In genomic region chr3:187130346-187131066, GRCh38 we compare ENCODE assay signal across 8 cellular contexts. TPM values are rescaled to one million over a fixed set of nuclear protein-coding genes. Genes with fewer than 3 reads are reported as not detected.
DNase-seq lines count a peak whose midpoint lies in the region; ATAC-seq and TF ChIP-seq lines count a peak whose summit lies in the region.

No MANE protein-coding gene starts in this region.

- peaks cover 20 to 33% of the 10 kb centered on the region in 2 experiments for H3K79me1 ChIP-seq in IMR-90 (ENCODE audit: low read depth in 1 of 2, low read length in 2 of 2)

- BruUV-seq in IMR-90 (replicated peaks; lab: Mats Ljungman, UMichigan), result no TSS peak

- dilution Hi-C loops in IMR-90 (cut with HindIII; ENCODE audit: low sequenced_read_pairs, unreplicated experiment), result no loop called here

- H2BK120ac ChIP-seq in IMR-90 (ENCODE audit: low read depth, low read length), result no peak overlapping the region

- CTCF ChIA-PET in IMR-90 (lab: Yijun Ruan, JAX), result no interaction called here

- POLR2A ChIA-PET in IMR-90 (lab: Charles Lee; ENCODE audit: unreplicated experiment), result no interaction called here

- H3K9me1 ChIP-seq in IMR-90 (ENCODE audit: insufficient read depth, low read length), result no peaks in the 10 kb centered on the region; the same call in 1 of the 2 replicates

- no peak overlapping the region for H2AK5ac ChIP-seq in IMR-90 (ENCODE audit: low read depth, low read length)

- no peak overlapping the region for H3K18ac ChIP-seq in IMR-90 (ENCODE audit: low read depth, low read length)

- peak; percentile 83 for ATAC-seq in GM21360 (IDR thresholded peaks at IDR 0.05; ENCODE audit: unreplicated experiment)
- peak; percentile 53 for ATAC-seq in IMR-90 (ENCODE audit: low read depth)

- H4K20me1 ChIP-seq in IMR-90 (ENCODE audit: insufficient read depth, low read length), result no peaks in the 10 kb centered on the region

- WGBS in IMR-90 (ENCODE audit: extremely low coverage in 2 of 2, insufficient read length in 1 of 2), 2 experiments, result 83% methylated on average over 1 of the region's 5 CpGs; no CpG with 5 or more reads in 1 of the 2 experiments
- WGBS in stomach, 5 donors, result 73 to 80% (median 78%) methylated on average over 5 of the region's 5 CpGs
- WGBS in testis, 2 donors, result 84 to 92% methylated on average over 5 of the region's 5 CpGs

- TF ChIP-seq CTCF in IMR-90 (conservative IDR thresholded peaks at IDR 0.05; ENCODE audit: low read depth, low read length) (no peak), left ventricle myocardium inferior (IDR thresholded peaks at IDR 0.05; ENCODE audit: borderline replicate concordance) (no peak), stomach (IDR thresholded peaks at IDR 0.05) (no peak), testis (IDR thresholded peaks at IDR 0.05) (no peak)

- H3K36me3 ChIP-seq in IMR-90 (ENCODE audit: control insufficient read depth, insufficient read depth, low read length), result no peaks in the 10 kb centered on the region
- no peaks in the 10 kb centered on the region for H3K36me3 ChIP-seq in left ventricle myocardium inferior
- H3K36me3 ChIP-seq in stomach, result peaks cover 0 to 8% (median 0%) of the 10 kb centered on the region in 4 donors
- H3K36me3 ChIP-seq in testis (ENCODE audit: low read depth, missing control alignments), result no peaks in the 10 kb centered on the region

- TF ChIP-seq POLR2A in IMR-90 (IDR thresholded peaks at IDR 0.05; ENCODE audit: low read depth, low read length) (no peak), stomach (IDR thresholded peaks at IDR 0.05) (no peak), testis (IDR thresholded peaks at IDR 0.05) (no peak)

- DNase-seq in AML-193 (lab: John Stamatoyannopoulos, UW), result peak; percentile 28 to 62
- DNase-seq in IMR-90, result peak; percentile 62
- peak; percentile 47 for DNase-seq in activated T-helper 1 cell treated with anti-CD3 and anti-CD28 coated beads, Interleukin-12 subunit alpha, Interleukin-12 subunit beta, Interleukin-2, Interleukin-4 antibody, amounts not matched to agents 30 ng/mL and 10 ng/mL and 1 ng/mL, durations not matched to agents 14 hours and 24 hours and 36 hours (ENCODE audit: low spot score)
- DNase-seq in left ventricle myocardium inferior, result no peak
- DNase-seq in stomach, result no peak
- no peak for DNase-seq in testis
- DNase-seq in cerebellum (ENCODE audit: low spot score), result no peak

- peak overlapping the region in 1 of 2 experiments; percentile 56; a peak in 2 of 4 replicates for H4K8ac ChIP-seq in IMR-90 (ENCODE audit: low read depth in 2 of 2, low read length in 2 of 2)

- peaks cover 33% of the 10 kb centered on the region for H3K9me3 Mint-ChIP-seq in activated T-helper 1 cell treated with anti-CD3 and anti-CD28 coated beads, Interleukin-12 subunit alpha, Interleukin-12 subunit beta, Interleukin-2, Interleukin-4 antibody, amounts not matched to agents 30 ng/mL and 10 ng/mL and 1 ng/mL, durations not matched to agents 14 hours and 24 hours and 36 hours

- H3K4me3 ChIP-seq in IMR-90 (ENCODE audit: insufficient read depth, low read depth, low read length) (no peak overlapping the region), left ventricle myocardium inferior (no peak overlapping the region), stomach (no peak overlapping the region), testis (no peak overlapping the region)

- no peak for TF ChIP-seq EP300 in stomach (IDR thresholded peaks at IDR 0.05)

- no peak overlapping the region for H3K23ac ChIP-seq in IMR-90 (ENCODE audit: low read depth, low read length)

- H2AFZ ChIP-seq in IMR-90 (replicated peaks; ENCODE audit: low read length, poor library complexity), result peak overlapping the region; percentile 13

- no peaks in the 10 kb centered on the region for H3K27me3 ChIP-seq in IMR-90 (ENCODE audit: control insufficient read depth, insufficient read depth, low read length)
- H3K27me3 ChIP-seq in left ventricle myocardium inferior (ENCODE audit: low read depth), result no peaks in the 10 kb centered on the region
- no peaks in the 10 kb centered on the region for H3K27me3 ChIP-seq in stomach
- H3K27me3 ChIP-seq in testis, result no peaks in the 10 kb centered on the region

- H4K5ac ChIP-seq in IMR-90 (ENCODE audit: low read depth, low read length), result peak overlapping the region; percentile 69

- H3K27me3 Mint-ChIP-seq in activated T-helper 1 cell treated with anti-CD3 and anti-CD28 coated beads, Interleukin-12 subunit alpha, Interleukin-12 subunit beta, Interleukin-2, Interleukin-4 antibody, amounts not matched to agents 30 ng/mL and 10 ng/mL and 1 ng/mL, durations not matched to agents 14 hours and 24 hours and 36 hours (ENCODE audit: insufficient read depth), result no peaks in the 10 kb centered on the region

- H2BK5ac ChIP-seq in IMR-90 (ENCODE audit: low read depth, low read length, poor library complexity, severe bottlenecking), result no peak overlapping the region

- no peak overlapping the region for H2AK9ac ChIP-seq in IMR-90 (replicated peaks; ENCODE audit: low read depth, low read length, poor library complexity)

- no peak overlapping the region for H2BK20ac ChIP-seq in IMR-90 (ENCODE audit: low read depth, low read length)

- no peak overlapping the region for H3K14ac ChIP-seq in IMR-90 (replicated peaks; ENCODE audit: low read depth, low read length)

- H3K4me1 ChIP-seq in IMR-90 (ENCODE audit: control insufficient read depth, insufficient read depth, low read length) (0 out of 2 replicates have a peak, but pooled peaks cover 2% of the 10 kb centered on the region), left ventricle myocardium inferior (no peaks in the 10 kb centered on the region), stomach (no peaks in the 10 kb centered on the region), testis (no peaks in the 10 kb centered on the region)

- no peaks in the 10 kb centered on the region for H3K9me3 ChIP-seq in IMR-90 (ENCODE audit: control insufficient read depth, insufficient read depth, low read length)
- H3K9me3 ChIP-seq in left ventricle myocardium inferior (replicated peaks), result no peaks in the 10 kb centered on the region
- no peaks in the 10 kb centered on the region for H3K9me3 ChIP-seq in stomach
- no peaks in the 10 kb centered on the region for H3K9me3 ChIP-seq in testis

- TF ChIP-seq RAD21 in IMR-90 (IDR thresholded peaks at IDR 0.05; ENCODE audit: low read length), result no peak

- peak overlapping the region; percentile 74; the same call in 1 of the 2 replicates for H3K4me2 ChIP-seq in IMR-90 (ENCODE audit: low read depth, low read length)

- peak overlapping the region; percentile 51 for H3K4me3 Mint-ChIP-seq in activated T-helper 1 cell treated with anti-CD3 and anti-CD28 coated beads, Interleukin-12 subunit alpha, Interleukin-12 subunit beta, Interleukin-2, Interleukin-4 antibody, amounts not matched to agents 30 ng/mL and 10 ng/mL and 1 ng/mL, durations not matched to agents 14 hours and 24 hours and 36 hours

- in situ Hi-C loops in IMR-90 (cut with MboI; ENCODE audit: low sequenced_read_pairs), result no loop called here

- H4K91ac ChIP-seq in IMR-90 (ENCODE audit: insufficient read depth, low read depth, low read length), result no peak overlapping the region

- no peak overlapping the region for H3K56ac ChIP-seq in IMR-90 (ENCODE audit: extremely low read depth, insufficient read depth, low read length)

- peak overlapping the region; percentile 91 for H3K27ac Mint-ChIP-seq in activated T-helper 1 cell treated with anti-CD3 and anti-CD28 coated beads, Interleukin-12 subunit alpha, Interleukin-12 subunit beta, Interleukin-2, Interleukin-4 antibody, amounts not matched to agents 30 ng/mL and 10 ng/mL and 1 ng/mL, durations not matched to agents 14 hours and 24 hours and 36 hours

- H3K4me1 Mint-ChIP-seq in activated T-helper 1 cell treated with anti-CD3 and anti-CD28 coated beads, Interleukin-12 subunit alpha, Interleukin-12 subunit beta, Interleukin-2, Interleukin-4 antibody, amounts not matched to agents 30 ng/mL and 10 ng/mL and 1 ng/mL, durations not matched to agents 14 hours and 24 hours and 36 hours (ENCODE audit: low read depth), result peaks cover 58% of the 10 kb centered on the region

- no peak overlapping the region for H3K27ac ChIP-seq in IMR-90 (ENCODE audit: insufficient read depth, low read length)
- peak overlapping the region; percentile 54 for H3K27ac ChIP-seq in left ventricle myocardium inferior (replicated peaks)
- peak overlapping the region; percentile 12 to 70 (median 52) for H3K27ac ChIP-seq in stomach
- peak overlapping the region in 1 of 2 donors; percentile 14 for H3K27ac ChIP-seq in testis

- H2BK15ac ChIP-seq in IMR-90 (ENCODE audit: low read depth, low read length), result no peak overlapping the region

- intact Hi-C loops in IMR-90 (cut with micrococcal nuclease), result no loop called here
- intact Hi-C loops in activated T-helper 1 cell treated with anti-CD3 and anti-CD28 coated beads, Interleukin-12 subunit alpha, Interleukin-12 subunit beta, Interleukin-2, Interleukin-4 antibody, amounts not matched to agents 30 ng/mL and 10 ng/mL and 1 ng/mL, durations not matched to agents 14 hours and 24 hours and 36 hours (cut with micrococcal nuclease), result loop anchor here (1.0 to 10.0 kb wide), 9 partner anchors 9 to 1196 kb away; partner anchors contain the start of genes ETV5, RPL39L, ST6GAL1 and TRA2B
- intact Hi-C loops in left ventricle myocardium inferior (cut with micrococcal nuclease), result no loop called here
- intact Hi-C loops in stomach (cut with DNase I; ENCODE audit: low total_unique reads), result no loop called here
- intact Hi-C loops in testis (cut with DNase I; ENCODE audit: low total_unique reads), result no loop called here

- H3K4ac ChIP-seq in IMR-90 (ENCODE audit: low read depth, low read length), result no peak overlapping the region

- H3K9ac ChIP-seq in IMR-90 (ENCODE audit: low read depth, low read length), result no peak overlapping the region

- H3K36me3 Mint-ChIP-seq in activated T-helper 1 cell treated with anti-CD3 and anti-CD28 coated beads, Interleukin-12 subunit alpha, Interleukin-12 subunit beta, Interleukin-2, Interleukin-4 antibody, amounts not matched to agents 30 ng/mL and 10 ng/mL and 1 ng/mL, durations not matched to agents 14 hours and 24 hours and 36 hours (ENCODE audit: low read depth), result peaks cover 42% of the 10 kb centered on the region

TF ChIP-seq in IMR-90, 13 proteins besides CTCF, POLR2A, EP300 and RAD21 (continues in another document):
- TF ChIP-seq SMC3 (IDR thresholded peaks at IDR 0.05; ENCODE audit: low read depth, low read length), result no peak

RNA-seq across cellular contexts. Expression of gene RPL39L, which starts 8.8 kb away (rescaled TPM):
- total RNA-seq in IMR-90 (2012; rRNA removed) (32.5 and 34.6 TPM in 2 replicates), left ventricle myocardium inferior (2.9 TPM), stomach (1 to 10 TPM in 4 of 5 donors, not detected in 1; 2.0 to 4.8 (median 2.9) TPM), testis (100 to 1,000 TPM in 1 of 2 donors, 10 to 100 TPM in 1; 93.0 to 101 TPM), cerebellum (11.8 TPM)
- polyA plus RNA-seq in IMR-90 (2012; rRNA removed) (18.1 and 22.1 TPM in 2 replicates), stomach (10 to 100 TPM; 10.1 to 13.7 (median 11.9) TPM), testis (ENCODE audit: insufficient read depth, low read depth, low replicate concordance) (421 TPM)
- 8.4 and 18.9 TPM in 2 replicates for polyA plus RNA-seq in IMR-90 (2012; cell fraction: cytosol; rRNA removed)
- polyA plus RNA-seq in IMR-90 (2012; cell fraction: nucleus; rRNA removed; ENCODE audit: low replicate concordance), result 4.1 and 7.0 TPM in 2 replicates
- total RNA-seq in activated T-helper 1 cell treated with anti-CD3 and anti-CD28 coated beads, Interleukin-12 subunit alpha, Interleukin-12 subunit beta, Interleukin-2, Interleukin-4 antibody, amounts not matched to agents 30 ng/mL and 10 ng/mL and 1 ng/mL, durations not matched to agents 14 hours and 24 hours and 36 hours, result 7.5 and 8.3 TPM in 2 replicates

Comparison
In these comparisons a context has a peak if more than half of its experiments do, and no peak if none do; other contexts are left out.
1. DNase-seq: peak in AML-193 (2 of 2), IMR-90 (single experiment) and activated T-helper 1 cell treated with anti-CD3 and anti-CD28 coated beads, Interleukin-12 subunit alpha, Interleukin-12 subunit beta, Interleukin-2, Interleukin-4 antibody, amounts not matched to agents 30 ng/mL and 10 ng/mL and 1 ng/mL, durations not matched to agents 14 hours and 24 hours and 36 hours (single experiment); none in left ventricle myocardium inferior (single experiment), stomach (single experiment), testis (single experiment) and cerebellum (single experiment).